21 cellular contexts compared by ENCODE assay signal in genomic region chr15:69314174-69314573, GRCh38. TPM values are rescaled to one million over a fixed set of nuclear protein-coding genes. Genes with fewer than 3 reads are reported as not detected.
DNase-seq lines count a peak whose midpoint lies in the region; FAIRE-seq and TF ChIP-seq lines count a peak whose summit lies in the region.
"Had no signal": no experiment of that assay in that cellular context is flagged by ENCODE, and none has a peak within 500 bp of the region (broad histone marks: within the 10 kb centered on the region; RNA-seq: fewer than 3 reads in every experiment).

No MANE protein-coding gene starts in this region.

- no peak for TF ChIP-seq POLR2A in spleen (IDR thresholded peaks at IDR 0.05)

- H3K27me3 ChIP-seq in parathyroid adenoma (ENCODE audit: control insufficient read depth, insufficient read depth, low read length) (no peaks in the 10 kb centered on the region), spleen (replicated peaks in 1 of 7) (peaks cover 0 to 30% (median 0%) of the 10 kb centered on the region in 7 donors)
- H3K27me3 ChIP-seq: BE2C had no signal

- H3K27ac ChIP-seq in kidney (ENCODE audit: low read depth in 2 of 2, low read length in 2 of 2) (peak overlapping the region; percentile 82 to 89), parathyroid adenoma (peak overlapping the region; percentile 44), spleen (no peak overlapping the region)

- H3K9ac ChIP-seq in kidney (ENCODE audit: low read length in 2 of 2) (peak overlapping the region in 1 of 2 donors; percentile 47), parathyroid adenoma (no peak overlapping the region)

- WGBS in spleen, 5 donors: 76 to 84% (median 79%) methylated on average over 4 of the region's 4 CpGs

- intact Hi-C loops in kidney (cut with DNase I) (no loop called here), spleen (cut with DNase I; ENCODE audit: low total_unique reads) (no loop called here)

- H3K4me1 ChIP-seq in kidney (ENCODE audit: control insufficient read depth in 1 of 2, insufficient read depth in 1 of 2, low read depth in 1 of 2, low read length in 2 of 2) (peaks cover 44 to 52% of the 10 kb centered on the region in 2 donors), parathyroid adenoma (peaks cover 22% of the 10 kb centered on the region), spleen (peaks cover 0 to 15% (median 0%) of the 10 kb centered on the region in 6 donors)
- H3K4me1 ChIP-seq: BE2C had no signal

- H3K36me3 ChIP-seq in kidney (ENCODE audit: control insufficient read depth in 1 of 2, insufficient read depth in 2 of 2, low read length in 2 of 2) (no peaks in the 10 kb centered on the region), parathyroid adenoma (ENCODE audit: control insufficient read depth, insufficient read depth, low read length) (no peaks in the 10 kb centered on the region), spleen (no peaks in the 10 kb centered on the region)
- H3K36me3 ChIP-seq: BE2C had no signal

- no peak overlapping the region for H3K27ac Mint-ChIP-seq in immature natural killer cell
- H3K27ac Mint-ChIP-seq: CD4-positive, alpha-beta T cell had no signal

- H3K4me1 Mint-ChIP-seq in immature natural killer cell: no peaks in the 10 kb centered on the region

- no peak for FAIRE-seq in kidney (lab: Jason Lieb, UNC)
- FAIRE-seq: H1, RCC 7860 had no signal

- no peak overlapping the region for H3K4me3 Mint-ChIP-seq in immature natural killer cell
- H3K4me3 Mint-ChIP-seq: CD4-positive, alpha-beta T cell had no signal

- H2AFZ ChIP-seq in parathyroid adenoma: no peak overlapping the region

- H3K4me3 ChIP-seq in kidney (ENCODE audit: low read length in 2 of 2) (peak overlapping the region in 1 of 2 donors; percentile 17), parathyroid adenoma (ENCODE audit: low read depth, low read length) (no peak overlapping the region), spleen (no peak overlapping the region)

- TF ChIP-seq CTCF in kidney (IDR thresholded peaks at IDR 0.05; ENCODE audit: borderline replicate concordance, extremely low read depth, insufficient read depth) (no peak), parathyroid adenoma (IDR thresholded peaks at IDR 0.05) (no peak), spleen (IDR thresholded peaks at IDR 0.05 in 8 of 11, conservative IDR thresholded peaks at IDR 0.05 in 3 of 11) (no peak)

- peaks cover 2 to 14% (median 4%) of the 10 kb centered on the region in 3 donors for H3K27me3 Mint-ChIP-seq in immature natural killer cell (ENCODE audit: low read depth in 3 of 3)

- H3K9me3 Mint-ChIP-seq in immature natural killer cell: no peaks in the 10 kb centered on the region
- H3K9me3 Mint-ChIP-seq: CD4-positive, alpha-beta T cell had no signal

- DNase-seq in GF-D8 (lab: John Stamatoyannopoulos, UW) (peak; percentile 2), MV-4-11 (lab: John Stamatoyannopoulos, UW) (peak; percentile 66), kidney (no peak), spleen (no peak), NCI-H2227 treated with DMSO at 0.1 percent for 48 hours (lab: John Stamatoyannopoulos, UW) (no peak), NCI-H146 (lab: John Stamatoyannopoulos, UW) (no peak), immature natural killer cell (no peak)
- DNase-seq: BE2C; Calu3; CD4-positive, alpha-beta T cell; DMS153; NCI-H1092 treated with DMSO at 0.1 percent for 48 hours; NCI-H2029 treated with DMSO at 0.1 percent for 48 hours; NCI-H345; NCI-H524; NCI-H774; NK-92 treated with Interleukin-12 subunit alpha and Interleukin-12 subunit beta, amount 100 ng/mL, for 24 hours had no signal

- H3K9me3 ChIP-seq in kidney (ENCODE audit: control insufficient read depth in 1 of 2, low read length in 2 of 2) (no peaks in the 10 kb centered on the region), parathyroid adenoma (ENCODE audit: control insufficient read depth, low read length) (no peaks in the 10 kb centered on the region), spleen (no peaks in the 10 kb centered on the region)
- H3K9me3 ChIP-seq: BE2C had no signal

- H3K4me2 ChIP-seq in parathyroid adenoma (ENCODE audit: low read length): no peak overlapping the region

- H3K79me2 ChIP-seq in parathyroid adenoma: peaks cover 23% of the 10 kb centered on the region

- no peaks in the 10 kb centered on the region for H3K36me3 Mint-ChIP-seq in immature natural killer cell

RNA-seq across cellular contexts. Expression of gene PAQR5, which starts 15.5 kb away (rescaled TPM):
- total RNA-seq in kidney: 51.3 TPM
- polyA plus RNA-seq in kidney (ENCODE audit: insufficient read depth, low read depth, low replicate concordance): 32.7 TPM
- under 1 TPM in 3 of 7 donors, not detected in 4; 0.27 to 0.58 (median 0.44) TPM for total RNA-seq in spleen
- polyA plus RNA-seq in spleen: under 1 TPM in 2 of 3 donors, not detected in 1; 0.03 to 0.16 TPM
- polyA plus RNA-seq in immature natural killer cell: not detected
- total RNA-seq: CD4-positive, alpha-beta T cell; OCI-LY7 had no signal

Comparison
In these comparisons a context has a peak if more than half of its experiments do, and no peak if none do; other contexts are left out.
1. DNase-seq: peak in GF-D8 (single experiment) and MV-4-11 (single experiment); none in kidney (single experiment), spleen (single experiment), NCI-H2227 treated with DMSO at 0.1 percent for 48 hours (single experiment), NCI-H146 (single experiment) and immature natural killer cell (0 of 3).
2. H3K27ac ChIP-seq: peak in kidney (2 of 2) and parathyroid adenoma (single experiment); none in spleen (0 of 8).
3. RNA of gene PAQR5, which starts 15.5 kb away (polyA plus RNA-seq): 32.7 TPM in kidney (single experiment); 0.03 to 0.16 TPM in spleen and not detected in immature natural killer cell; every median in the first group is over 10 times any median in the second.